Comparison of ENCODE assay signal across 8 cellular contexts in genomic region chr12:132809391-132809790, GRCh38. TPM values are rescaled to one million over a fixed set of nuclear protein-coding genes. Genes with fewer than 3 reads are reported as not detected.
DNase-seq lines count a peak whose midpoint lies in the region; ATAC-seq and TF ChIP-seq lines count a peak whose summit lies in the region.
"Not testable (repeated sequence)": the region's sequence is repeated elsewhere in the genome, so short reads cannot be mapped to it uniquely, and the experiment has no call there.

No MANE protein-coding gene starts in this region.

- H3K27ac Mint-ChIP-seq in CD14-positive monocyte (peak overlapping the region in 1 of 7 donors; percentile 63), brain (peak overlapping the region in 1 of 5 experiments; percentile 78)
- H3K27ac Mint-ChIP-seq in activated B cell treated with CpG ODN at 0.5 μM for 24 hours, result not testable (repeated sequence)

- peaks cover 71 to 89% of the 10 kb centered on the region in 2 donors for H3K36me3 Mint-ChIP-seq in CD14-positive monocyte
- peaks cover 76% of the 10 kb centered on the region for H3K36me3 Mint-ChIP-seq in activated B cell treated with CpG ODN at 0.5 μM for 24 hours (ENCODE audit: low read depth)
- peaks cover 83% of the 10 kb centered on the region for H3K36me3 Mint-ChIP-seq in brain

- not testable (repeated sequence) for H3K4me1 ChIP-seq in foreskin keratinocyte

- not testable (repeated sequence) for H3K27me3 ChIP-seq in foreskin keratinocyte

- TF ChIP-seq CTCF in CD14-positive monocyte (IDR thresholded peaks at IDR 0.05) (peak; percentile 55), GM20000 (IDR thresholded peaks at IDR 0.05; ENCODE audit: extremely low read depth, missing control alignments) (peak; percentile 33), brain (conservative IDR thresholded peaks at IDR 0.05) (peak; percentile 16 to 48), foreskin keratinocyte (conservative IDR thresholded peaks at IDR 0.05) (peak; percentile 54)
- not testable (repeated sequence) for TF ChIP-seq CTCF in activated B cell treated with CpG ODN at 0.5 μM for 24 hours (IDR thresholded peaks at IDR 0.05)

- not testable (repeated sequence) for H3K4me3 Mint-ChIP-seq in CD14-positive monocyte, activated B cell treated with CpG ODN at 0.5 μM for 24 hours, brain

- CTCF ChIA-PET in activated B cell treated with CpG ODN at 0.5 μM for 24 hours (lab: Charles Lee), result interaction anchor here (1.1 kb wide), 1 partner anchor 13 kb away, joined by 3 read pairs; no protein-coding TSS in a partner anchor

- H3K4me1 Mint-ChIP-seq in CD14-positive monocyte, activated B cell treated with CpG ODN at 0.5 μM for 24 hours, brain: not testable (repeated sequence)

- not testable (repeated sequence) for ATAC-seq in activated B cell treated with CpG ODN at 0.5 μM for 24 hours (ENCODE audit: low read depth); foreskin keratinocyte

- not testable (repeated sequence) for DNase-seq in CD14-positive monocyte (ENCODE audit: low spot score); GM20000 (ENCODE audit: low spot score); foreskin keratinocyte
- peak; percentile 33 for DNase-seq in NCI-H460 (ENCODE audit: extremely low read depth, low read depth)
- peak; percentile 25 for DNase-seq in activated B cell treated with CpG ODN at 0.5 μM for 24 hours
- DNase-seq in myocyte (ENCODE audit: low read depth), result peak; percentile 22
- DNase-seq in stimulated activated CD4-positive, alpha-beta T cell treated with anti-CD3 and anti-CD28 coated beads, Interleukin-4, amount 100 ng/mL, for 24 hours, result peak; percentile 25

- H3K27me3 Mint-ChIP-seq in CD14-positive monocyte (ENCODE audit: low read depth in 3 of 3); activated B cell treated with CpG ODN at 0.5 μM for 24 hours; brain: not testable (repeated sequence)

- not testable (repeated sequence) for H3K27ac ChIP-seq in foreskin keratinocyte

- not testable (repeated sequence) for H3K9me3 Mint-ChIP-seq in CD14-positive monocyte, activated B cell treated with CpG ODN at 0.5 μM for 24 hours, brain

- POLR2A ChIA-PET in activated B cell treated with CpG ODN at 0.5 μM for 24 hours (lab: Charles Lee), result not testable (repeated sequence)

- intact Hi-C loops in CD14-positive monocyte (cut with micrococcal nuclease), result not testable (repeated sequence)
- intact Hi-C loops in activated B cell treated with CpG ODN at 0.5 μM for 24 hours (cut with micrococcal nuclease), result loop anchor here (1.0 kb wide), 2 partner anchors 37 to 122 kb away; partner anchors contain the start of genes POLE and PXMP2

RNA-seq across cellular contexts. Expression of gene GOLGA3, which starts 19.3 kb away (rescaled TPM):
- polyA plus RNA-seq in CD14-positive monocyte, result 1 to 10 TPM; 1.2 to 2.4 TPM
- 45.3 and 47.5 TPM in 2 replicates for total RNA-seq in NCI-H460 (2014; rRNA removed; shearing (Covaris generic))
- polyA plus RNA-seq in NCI-H460 (2014; cell fraction: nucleus; rRNA removed), result 47.6 and 61.6 TPM in 2 replicates
- 51.3 and 52.4 TPM in 2 replicates for total RNA-seq in activated B cell treated with CpG ODN at 0.5 μM for 24 hours
- 7.8 TPM for polyA plus RNA-seq in brain (ENCODE audit: insufficient read depth, low read depth, low replicate concordance)
- total RNA-seq in foreskin keratinocyte, result 50.2 and 58.3 TPM in 2 replicates
- 8.2 and 9.1 TPM in 2 replicates for polyA plus RNA-seq in foreskin keratinocyte
- total RNA-seq in myocyte, result 92.9 and 109 TPM in 2 replicates
- 67.0 TPM for polyA plus RNA-seq in myocyte (2012)

RNA-seq across cellular contexts. Expression of gene ANKLE2, which starts 47.8 kb away (rescaled TPM):
- 10 to 100 TPM; 10.1 to 15.0 TPM for polyA plus RNA-seq in CD14-positive monocyte
- 39.1 and 39.4 TPM in 2 replicates for total RNA-seq in NCI-H460 (2014; rRNA removed; shearing (Covaris generic))
- 133 and 172 TPM in 2 replicates for polyA plus RNA-seq in NCI-H460 (2014; cell fraction: nucleus; rRNA removed)
- total RNA-seq in activated B cell treated with CpG ODN at 0.5 μM for 24 hours, result 117 and 136 TPM in 2 replicates
- 29.9 TPM for polyA plus RNA-seq in brain (ENCODE audit: insufficient read depth, low read depth, low replicate concordance)
- 80.2 and 90.6 TPM in 2 replicates for total RNA-seq in foreskin keratinocyte
- polyA plus RNA-seq in foreskin keratinocyte, result 35.2 and 37.3 TPM in 2 replicates
- 50.8 and 51.6 TPM in 2 replicates for total RNA-seq in myocyte
- polyA plus RNA-seq in myocyte (2012), result 67.0 TPM
